In genomic region chr19:36378625-36379509, GRCh38 we compare ENCODE assay signal across 1 cellular context.
A peak's percentile ranks its signal among the peaks of the same experiment; 100 is the strongest.
TF ChIP-seq lines count a peak whose summit lies in the region.

TSS of gene ZFP14 (minus strand) at chr19:36379201. CDS start at chr19:36367892, 11,309 bp downstream.

TF ChIP-seq in HepG2, 621 proteins besides CTCF, POLR2A, EP300 and RAD21 (continued from another document and continues in another):
- no peak for TF ChIP-seq ZBTB34 (CRISPR knock-in tag; IDR thresholded peaks at IDR 0.05)
- TF ChIP-seq HOXA5 (CRISPR knock-in tag; IDR thresholded peaks at IDR 0.05): peak; percentile 78
- TF ChIP-seq TSC22D2 (CRISPR knock-in tag; IDR thresholded peaks at IDR 0.05; ENCODE audit: borderline replicate concordance): peak; percentile 33; the same call in 1 of the 2 replicates
- peak; percentile 87; the same call in 1 of the 2 replicates for TF ChIP-seq HOXA3 (CRISPR knock-in tag; IDR thresholded peaks at IDR 0.05)
- no peak for TF ChIP-seq SMC3 (IDR thresholded peaks at IDR 0.05; ENCODE audit: low read length)
- peak; percentile 98 for TF ChIP-seq GABPB1 (CRISPR knock-in tag; IDR thresholded peaks at IDR 0.05)
- TF ChIP-seq BHLHE40 (IDR thresholded peaks at IDR 0.05; ENCODE audit: low read length): peak; percentile 80
- TF ChIP-seq KMT2B (CRISPR knock-in tag; IDR thresholded peaks at IDR 0.05): peak; percentile 76
- TF ChIP-seq TFDP2 (CRISPR knock-in tag; IDR thresholded peaks at IDR 0.05): peak; percentile 69
- TF ChIP-seq FOXA3 (CRISPR knock-in tag; IDR thresholded peaks at IDR 0.05): peak; percentile 28; the same call in 1 of the 2 replicates
- TF ChIP-seq KLF12 (CRISPR knock-in tag; IDR thresholded peaks at IDR 0.05; ENCODE audit: borderline replicate concordance): peak; percentile 50; the same call in 1 of the 2 replicates
- TF ChIP-seq RFXAP (CRISPR knock-in tag; IDR thresholded peaks at IDR 0.05; ENCODE audit: borderline replicate concordance): peak; percentile 84
- no peak for TF ChIP-seq ZHX2 (IDR thresholded peaks at IDR 0.05; ENCODE audit: low read depth)
- TF ChIP-seq ZHX2 (CRISPR knock-in tag; IDR thresholded peaks at IDR 0.05; ENCODE audit: borderline replicate concordance): no peak
- peak; percentile 58; the same call in 1 of the 2 replicates for TF ChIP-seq FOXJ3 (CRISPR knock-in tag; IDR thresholded peaks at IDR 0.05; ENCODE audit: borderline replicate concordance)
- peak; percentile 49; the same call in 1 of the 2 replicates for TF ChIP-seq MAF1 (CRISPR knock-in tag; IDR thresholded peaks at IDR 0.05; ENCODE audit: borderline replicate concordance)
- peak; percentile 79 for TF ChIP-seq POGZ (CRISPR knock-in tag; IDR thresholded peaks at IDR 0.05)
- 0 out of 2 replicates have a peak, but pooled peaks have one; percentile 25 for TF ChIP-seq AHDC1 (CRISPR knock-in tag; IDR thresholded peaks at IDR 0.05; ENCODE audit: borderline replicate concordance)
- TF ChIP-seq ZNF710 (CRISPR knock-in tag; IDR thresholded peaks at IDR 0.05; ENCODE audit: borderline replicate concordance): peak; percentile 66; the same call in 1 of the 2 replicates
- 0 out of 2 replicates have a peak, but pooled peaks have one; percentile 60 for TF ChIP-seq ZFP41 (CRISPR knock-in tag; IDR thresholded peaks at IDR 0.05; ENCODE audit: borderline replicate concordance)
- peak; percentile 98 for TF ChIP-seq PRDM10 (CRISPR knock-in tag; IDR thresholded peaks at IDR 0.05; ENCODE audit: low read depth)
- 0 out of 2 replicates have a peak, but pooled peaks have one; percentile 18 for TF ChIP-seq FOXO4 (CRISPR knock-in tag; conservative IDR thresholded peaks at IDR 0.05)
- peak; percentile 76 for TF ChIP-seq ELF3 (CRISPR knock-in tag; IDR thresholded peaks at IDR 0.05)
- TF ChIP-seq ZNF629 (CRISPR knock-in tag; conservative IDR thresholded peaks at IDR 0.05): 0 out of 2 replicates have a peak, but pooled peaks have one; percentile 29
- peak; percentile 75 for TF ChIP-seq YY1 (IDR thresholded peaks at IDR 0.05; ENCODE audit: insufficient read depth, insufficient replicate concordance, low read depth, low read length)
- peak; percentile 14; the same call in 1 of the 2 replicates for TF ChIP-seq ZBTB38 (CRISPR knock-in tag; IDR thresholded peaks at IDR 0.05)
- TF ChIP-seq ZNF124 (CRISPR knock-in tag; IDR thresholded peaks at IDR 0.05): peak; percentile 26; the same call in 1 of the 2 replicates
- no peak for TF ChIP-seq ZNF33A (CRISPR knock-in tag; IDR thresholded peaks at IDR 0.05; ENCODE audit: borderline replicate concordance)
- peak; percentile 65; the same call in 1 of the 2 replicates for TF ChIP-seq KDM5B (CRISPR knock-in tag; IDR thresholded peaks at IDR 0.05; ENCODE audit: borderline replicate concordance)
- TF ChIP-seq ZNF337 (CRISPR knock-in tag; IDR thresholded peaks at IDR 0.05; ENCODE audit: borderline replicate concordance, low read depth): 0 out of 2 replicates have a peak, but pooled peaks have one; percentile 62
- TF ChIP-seq DNMT1 (CRISPR knock-in tag; IDR thresholded peaks at IDR 0.05): no peak
- 0 out of 2 replicates have a peak, but pooled peaks have one; percentile 49 for TF ChIP-seq SOX5 (CRISPR knock-in tag; IDR thresholded peaks at IDR 0.05; ENCODE audit: borderline replicate concordance)
- 0 out of 2 replicates have a peak, but pooled peaks have one; percentile 6 for TF ChIP-seq PRMT3 (CRISPR knock-in tag; IDR thresholded peaks at IDR 0.05; ENCODE audit: borderline replicate concordance, low read depth)
- peak; percentile 95 for TF ChIP-seq ELF1 (CRISPR knock-in tag; IDR thresholded peaks at IDR 0.05)
- TF ChIP-seq ASH2L (IDR thresholded peaks at IDR 0.05; ENCODE audit: insufficient read length, low read depth, low read length): peak; percentile 85
- peak in 1 of 2 experiments; percentile 51; a peak in 1 of 4 replicates for TF ChIP-seq KLF16 (CRISPR knock-in tag; IDR thresholded peaks at IDR 0.05)
